17 cellular contexts compared by ENCODE assay signal in genomic region chr12:47385587-47385986, GRCh38.
DNase-seq lines count a peak whose midpoint lies in the region; ATAC-seq, FAIRE-seq and TF ChIP-seq lines count a peak whose summit lies in the region.
"Had no signal": no experiment of that assay in that cellular context is flagged by ENCODE, and none has a peak within 500 bp of the region (broad histone marks: within the 10 kb centered on the region; RNA-seq: fewer than 3 reads in every experiment).

No MANE protein-coding gene starts in this region.

- no peaks in the 10 kb centered on the region for H3K9me3 ChIP-seq in K562 (replicated peaks; ENCODE audit: control insufficient read depth, insufficient read depth, low read depth, low read length)
- H3K9me3 ChIP-seq: Peyer's patch had no signal

- no peaks in the 10 kb centered on the region for H3K79me2 ChIP-seq in K562 (ENCODE audit: control insufficient read depth, insufficient read depth, low read length)

- BruUV-seq in K562 (replicated peaks; lab: Mats Ljungman, UMichigan), result no TSS peak

- peaks cover 83% of the 10 kb centered on the region for H3K4me1 Mint-ChIP-seq in activated naive CD4-positive, alpha-beta T cell treated with anti-CD3 and anti-CD28 coated beads, Interleukin-2, amount 50 U/mL, for 24 hours
- peaks cover 69% of the 10 kb centered on the region for H3K4me1 Mint-ChIP-seq in activated naive CD4-positive, alpha-beta T cell treated with anti-CD3 and anti-CD28 coated beads, Interleukin-2, amount 10 ng/mL, durations not matched to agents 7 days and 5 days
- peaks cover 82% of the 10 kb centered on the region for H3K4me1 Mint-ChIP-seq in stimulated activated naive CD8-positive, alpha-beta T cell treated with anti-CD3 and anti-CD28 coated beads, Interleukin-15, Interleukin-2, amounts not matched to agents 100 ng/mL and 50 ng/mL, for 24 hours (ENCODE audit: low read depth)

- no peaks in the 10 kb centered on the region for H4K20me1 ChIP-seq in K562 (replicated peaks; ENCODE audit: control insufficient read depth, insufficient read depth, low read length)

- no peaks in the 10 kb centered on the region for H3K9me1 ChIP-seq in K562 (ENCODE audit: control insufficient read depth, insufficient read depth, low read length)

- FAIRE-seq in K562 (lab: Jason Lieb, UNC), result no peak
- FAIRE-seq: HepG2 had no signal

- POLR2A ChIA-PET in K562 (lab: Yijun Ruan, JAX), result no interaction called here

- no peaks in the 10 kb centered on the region for H3K27me3 Mint-ChIP-seq in activated naive CD4-positive, alpha-beta T cell treated with anti-CD3 and anti-CD28 coated beads, Interleukin-2, amount 50 U/mL, for 24 hours
- no peaks in the 10 kb centered on the region for H3K27me3 Mint-ChIP-seq in activated naive CD4-positive, alpha-beta T cell treated with anti-CD3 and anti-CD28 coated beads, Interleukin-2, amount 10 ng/mL, durations not matched to agents 7 days and 5 days
- H3K27me3 Mint-ChIP-seq in stimulated activated naive CD8-positive, alpha-beta T cell treated with anti-CD3 and anti-CD28 coated beads, Interleukin-15, Interleukin-2, amounts not matched to agents 100 ng/mL and 50 ng/mL, for 24 hours, result no peaks in the 10 kb centered on the region
- H3K27me3 Mint-ChIP-seq: CD4-positive, CD25-positive, alpha-beta regulatory T cell had no signal

- H3K4me2 ChIP-seq in K562 (ENCODE audit: insufficient read depth, low read length), result no peak overlapping the region

- no peak overlapping the region for H3K4me3 ChIP-seq in K562
- H3K4me3 ChIP-seq: Peyer's patch, SK-N-MC had no signal

- no peak for TF ChIP-seq POLR2A in K562 (conservative IDR thresholded peaks at IDR 0.05)

- TF ChIP-seq EP300 in K562 (IDR thresholded peaks at IDR 0.05; ENCODE audit: low read length), result no peak

- no peaks in the 10 kb centered on the region for H3K9me3 Mint-ChIP-seq in activated naive CD4-positive, alpha-beta T cell treated with anti-CD3 and anti-CD28 coated beads, Interleukin-2, amount 50 U/mL, for 24 hours
- H3K9me3 Mint-ChIP-seq in activated naive CD4-positive, alpha-beta T cell treated with anti-CD3 and anti-CD28 coated beads, Interleukin-2, amount 10 ng/mL, durations not matched to agents 7 days and 5 days, result no peaks in the 10 kb centered on the region
- H3K9me3 Mint-ChIP-seq in stimulated activated naive CD8-positive, alpha-beta T cell treated with anti-CD3 and anti-CD28 coated beads, Interleukin-15, Interleukin-2, amounts not matched to agents 100 ng/mL and 50 ng/mL, for 24 hours, result no peaks in the 10 kb centered on the region

- CTCF ChIA-PET in activated naive CD4-positive, alpha-beta T cell treated with anti-CD3 and anti-CD28 coated beads, Interleukin-2, amount 10 ng/mL, durations not matched to agents 7 days and 5 days (lab: Charles Lee), result interaction anchor here (6.5 kb wide), 1 partner anchor 12 kb away, joined by 28 read pairs; no protein-coding TSS in a partner anchor
- CTCF ChIA-PET in K562 (lab: Yijun Ruan, JAX; ENCODE audit: low intra/inter-chr PET ratio), result no interaction called here

- no peak overlapping the region for H3K4me3 Mint-ChIP-seq in activated naive CD4-positive, alpha-beta T cell treated with anti-CD3 and anti-CD28 coated beads, Interleukin-2, amount 50 U/mL, for 24 hours
- no peak overlapping the region for H3K4me3 Mint-ChIP-seq in activated naive CD4-positive, alpha-beta T cell treated with anti-CD3 and anti-CD28 coated beads, Interleukin-2, amount 10 ng/mL, durations not matched to agents 7 days and 5 days
- no peak overlapping the region for H3K4me3 Mint-ChIP-seq in stimulated activated naive CD8-positive, alpha-beta T cell treated with anti-CD3 and anti-CD28 coated beads, Interleukin-15, Interleukin-2, amounts not matched to agents 100 ng/mL and 50 ng/mL, for 24 hours
- H3K4me3 Mint-ChIP-seq: CD4-positive, CD25-positive, alpha-beta regulatory T cell had no signal

- H2AFZ ChIP-seq in K562 (ENCODE audit: low read depth, low read length), result no peak overlapping the region

- no peaks in the 10 kb centered on the region for H3K27me3 ChIP-seq in K562 (ENCODE audit: control insufficient read depth in 2 of 2, insufficient read depth in 2 of 2, low read length in 2 of 2)
- H3K27me3 ChIP-seq: Peyer's patch had no signal

- no peak for TF ChIP-seq CTCF in K562 (IDR thresholded peaks at IDR 0.05 in 2 of 3, conservative IDR thresholded peaks at IDR 0.05 in 1 of 3; ENCODE audit: insufficient read depth in 2 of 3, low read depth in 1 of 3, low read length in 3 of 3)

- no peak for DNase-seq in activated naive CD4-positive, alpha-beta T cell treated with anti-CD3 and anti-CD28 coated beads, Interleukin-2, amount 10 ng/mL, durations not matched to agents 7 days and 5 days
- DNase-seq in NCI-H226 (peak; percentile 71), K562 (ENCODE audit: extremely low read depth in 1 of 4, low spot score in 3 of 4) (peak in 1 of 4 experiments; percentile 12)
- DNase-seq: CD4-positive, CD25-positive, alpha-beta regulatory T cell; HCEC 1CT; NCI-H1048; NCI-H1436 treated with DMSO at 0.1 percent for 48 hours; NCI-H2029 treated with DMSO at 0.1 percent for 48 hours; NCI-H510A treated with DMSO at 0.1 percent for 48 hours; Peyer's patch; Right ventricle myocardium superior had no signal

- H3K9ac ChIP-seq in K562 (ENCODE audit: insufficient read depth in 1 of 2, low read depth in 2 of 2, low read length in 2 of 2), result no peak overlapping the region

- no peaks in the 10 kb centered on the region; a peak in 2 of 5 replicates for H3K4me1 ChIP-seq in K562 (replicated peaks in 1 of 2; ENCODE audit: control insufficient read depth in 2 of 2, insufficient read depth in 2 of 2, low read length in 2 of 2)
- H3K4me1 ChIP-seq: Peyer's patch had no signal

- TF ChIP-seq RAD21 in K562 (CRISPR knock-in tag; conservative IDR thresholded peaks at IDR 0.05 in 1 of 2, IDR thresholded peaks at IDR 0.05 in 1 of 2), result no peak

- no peak overlapping the region for H3K27ac ChIP-seq in K562 (ENCODE audit: extremely low read depth, low read depth, low read length)
- H3K27ac ChIP-seq: Peyer's patch, SK-N-MC had no signal

- in situ Hi-C loops in K562 (cut with MboI), result no loop called here

- H3K27ac Mint-ChIP-seq in activated naive CD4-positive, alpha-beta T cell treated with anti-CD3 and anti-CD28 coated beads, Interleukin-2, amount 50 U/mL, for 24 hours, result peak overlapping the region; percentile 80
- H3K27ac Mint-ChIP-seq in activated naive CD4-positive, alpha-beta T cell treated with anti-CD3 and anti-CD28 coated beads, Interleukin-2, amount 10 ng/mL, durations not matched to agents 7 days and 5 days, result no peak overlapping the region
- peak overlapping the region; percentile 78 for H3K27ac Mint-ChIP-seq in stimulated activated naive CD8-positive, alpha-beta T cell treated with anti-CD3 and anti-CD28 coated beads, Interleukin-15, Interleukin-2, amounts not matched to agents 100 ng/mL and 50 ng/mL, for 24 hours

- WGBS in K562 (ENCODE audit: insufficient coverage, low coverage, missing lambda C conversion rate), result 4% methylated on average over 4 of the region's 4 CpGs

- H3K36me3 ChIP-seq in K562 (ENCODE audit: control insufficient read depth, insufficient read depth, low read length), result no peaks in the 10 kb centered on the region
- H3K36me3 ChIP-seq: Peyer's patch had no signal

- ATAC-seq in K562, result no peak
- ATAC-seq in GM18861 (IDR thresholded peaks at IDR 0.05; ENCODE audit: unreplicated experiment), result no peak
- no peak for ATAC-seq in HG02678 (IDR thresholded peaks at IDR 0.05; ENCODE audit: unreplicated experiment)
- ATAC-seq: HepG2 had no signal

- intact Hi-C loops in K562 (cut with micrococcal nuclease), result no loop called here

- H3K36me3 Mint-ChIP-seq in activated naive CD4-positive, alpha-beta T cell treated with anti-CD3 and anti-CD28 coated beads, Interleukin-2, amount 50 U/mL, for 24 hours, result peaks cover 2% of the 10 kb centered on the region
- H3K36me3 Mint-ChIP-seq in activated naive CD4-positive, alpha-beta T cell treated with anti-CD3 and anti-CD28 coated beads, Interleukin-2, amount 10 ng/mL, durations not matched to agents 7 days and 5 days, result peaks cover 8% of the 10 kb centered on the region
- H3K36me3 Mint-ChIP-seq in stimulated activated naive CD8-positive, alpha-beta T cell treated with anti-CD3 and anti-CD28 coated beads, Interleukin-15, Interleukin-2, amounts not matched to agents 100 ng/mL and 50 ng/mL, for 24 hours (ENCODE audit: low read depth), result peaks cover 39% of the 10 kb centered on the region
- H3K36me3 Mint-ChIP-seq: CD4-positive, CD25-positive, alpha-beta regulatory T cell had no signal

TF ChIP-seq in K562, 482 proteins besides CTCF, POLR2A, EP300 and RAD21 (continues in another document):
- TF ChIP-seq ZNF76 (CRISPR knock-in tag; IDR thresholded peaks at IDR 0.05; ENCODE audit: borderline replicate concordance) (no peak), CBFA2T3 (IDR thresholded peaks at IDR 0.05) (peak; percentile 60), PBX2 (CRISPR knock-in tag; IDR thresholded peaks at IDR 0.05; ENCODE audit: low read depth) (no peak), PBX2 (tag; conservative IDR thresholded peaks at IDR 0.05; ENCODE audit: low read depth) (peak; percentile 66; the same call in 1 of the 2 replicates), MAFK (IDR thresholded peaks at IDR 0.05; ENCODE audit: low read length) (no peak), NRF1 (conservative IDR thresholded peaks at IDR 0.05 in 1 of 2, IDR thresholded peaks at IDR 0.05 in 1 of 2) (0 out of 4 replicates have a peak, but pooled peaks of 1 of the 2 experiments have one; percentile 18), CBFA2T2 (conservative IDR thresholded peaks at IDR 0.05) (peak; percentile 19; the same call in 1 of the 2 replicates), ARID1B (IDR thresholded peaks at IDR 0.05) (peak; percentile 27; the same call in 1 of the 2 replicates), MAFG (tag; conservative IDR thresholded peaks at IDR 0.05) (no peak), MEIS2 (IDR thresholded peaks at IDR 0.05; ENCODE audit: partially characterized antibody) (peak; percentile 86)
